ENCODE assay signal across 16 cellular contexts in genomic region chr1:221031890-221032222, GRCh38.
"Had no signal": no experiment of that assay in that cellular context is flagged by ENCODE, and none has a peak within 500 bp of the region (broad histone marks: within the 10 kb centered on the region; RNA-seq: fewer than 3 reads in every experiment).

No MANE protein-coding gene starts in this region.

- ATAC-seq: esophagus mucosa had no signal

- H3K27me3 ChIP-seq: right lobe of liver, spleen, suprapubic skin had no signal

- H3K4me3 ChIP-seq: cardiac muscle cell, dorsolateral prefrontal cortex, prostate gland, right lobe of liver, spleen, suprapubic skin had no signal

- H3K27ac ChIP-seq: cardiac muscle cell, dorsolateral prefrontal cortex, prostate gland, right lobe of liver, spleen, suprapubic skin, VCaP had no signal

- H3K36me3 ChIP-seq: cardiac muscle cell, prostate gland, right lobe of liver, spleen, suprapubic skin had no signal

- H3K4me1 ChIP-seq: prostate gland, right lobe of liver had no signal

- H3K9me3 ChIP-seq: prostate gland, right lobe of liver, spleen, suprapubic skin had no signal

- DNase-seq: activated CD4-positive, alpha-beta T cell treated with anti-CD3 and anti-CD28 coated beads for 1 hour; activated CD4-positive, alpha-beta T cell treated with anti-CD3 and anti-CD28 coated beads, Interleukin-2, amount 50 U/mL, for 48 hours; activated naive CD4-positive, alpha-beta T cell treated with anti-CD3 and anti-CD28 coated beads, Interleukin-2, amount 10 ng/mL, durations not matched to agents 7 days and 5 days; activated T-cell treated with anti-CD3 and anti-CD28 coated beads, Interleukin-2, amount 50 U/mL, for 1 hour; dorsolateral prefrontal cortex; glutamatergic neuron; hypothalamus; left ventricle myocardium superior; mesendoderm; right lobe of liver; spleen had no signal
